8 cellular contexts compared by ENCODE assay signal in the genomic region with DNA sequence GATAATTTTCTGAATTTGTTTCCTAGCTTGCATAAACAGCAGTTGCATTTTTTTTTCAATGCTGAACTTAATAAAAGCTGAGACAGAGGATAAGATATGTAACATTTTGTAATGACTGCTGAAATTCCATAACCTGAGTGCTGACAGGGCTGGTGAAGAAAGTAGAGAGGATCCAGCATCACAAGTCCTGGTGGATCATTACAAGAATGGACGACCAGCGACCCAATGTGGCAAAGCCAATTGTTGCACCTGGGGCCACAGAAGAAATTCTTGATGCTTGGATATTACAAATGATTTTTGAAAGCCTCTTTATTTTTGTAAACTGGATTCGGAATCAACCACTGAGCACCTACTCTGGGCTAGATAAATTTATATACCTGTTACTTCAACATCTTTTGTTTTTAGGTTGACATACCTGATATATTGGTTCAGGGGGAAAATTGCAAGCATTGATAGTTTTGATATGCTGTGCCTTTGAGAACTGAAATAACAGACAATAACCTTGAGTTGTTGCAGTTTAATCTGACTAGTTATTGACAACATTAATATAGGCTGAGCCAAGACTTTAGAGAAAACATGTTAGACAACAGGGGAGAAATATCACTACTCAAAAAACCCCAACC. TPM values are rescaled to one million over a fixed set of nuclear protein-coding genes. Genes with fewer than 3 reads are reported as not detected.
DNase-seq lines count a peak whose midpoint lies in the region; ATAC-seq, FAIRE-seq and TF ChIP-seq lines count a peak whose summit lies in the region.

No MANE protein-coding gene starts in this region.

- 1% methylated on average over 3 of the region's 3 CpGs for WGBS in smooth muscle cell (ENCODE audit: low lambda C conversion rate)

- no peaks in the 10 kb centered on the region for H3K9me3 ChIP-seq in astrocyte (ENCODE audit: insufficient read depth, low read depth, low read length)
- H3K9me3 ChIP-seq in smooth muscle cell (replicated peaks; ENCODE audit: low read depth), result no peaks in the 10 kb centered on the region

- H3K27me3 Mint-ChIP-seq in astrocyte (ENCODE audit: low read depth, unreplicated experiment), result no peaks in the 10 kb centered on the region

- H3K4me2 ChIP-seq in astrocyte (ENCODE audit: low read length), result no peak overlapping the region
- H3K4me2 ChIP-seq in smooth muscle cell, result no peak overlapping the region

- no peaks in the 10 kb centered on the region for H3K9me3 Mint-ChIP-seq in astrocyte (ENCODE audit: unreplicated experiment)

- H3K27ac ChIP-seq in astrocyte (ENCODE audit: low read depth, low read length) (no peak overlapping the region), smooth muscle cell (ENCODE audit: low read depth) (no peak overlapping the region)

- H3K36me3 ChIP-seq in astrocyte (ENCODE audit: insufficient read depth, low read length), result no peaks in the 10 kb centered on the region
- H3K36me3 ChIP-seq in smooth muscle cell (ENCODE audit: low read depth), result no peaks in the 10 kb centered on the region

- no peak overlapping the region for H3K4me3 Mint-ChIP-seq in astrocyte (ENCODE audit: unreplicated experiment)

- H2AFZ ChIP-seq in astrocyte (ENCODE audit: low read depth, low read length) (no peak overlapping the region), smooth muscle cell (ENCODE audit: low read depth) (peak overlapping the region; percentile 8)

- H3K79me2 ChIP-seq in astrocyte (ENCODE audit: insufficient read depth, low read length) (peaks cover 6% of the 10 kb centered on the region), smooth muscle cell (ENCODE audit: low read depth) (peaks cover 1% of the 10 kb centered on the region)

- H3K36me3 Mint-ChIP-seq in astrocyte (ENCODE audit: low read depth, unreplicated experiment), result no peaks in the 10 kb centered on the region

- TF ChIP-seq CTCF in astrocyte (IDR thresholded peaks at IDR 0.05; ENCODE audit: insufficient read depth, low read depth, low read length), result peak; percentile 99
- peak; percentile 85 for TF ChIP-seq CTCF in smooth muscle cell (IDR thresholded peaks at IDR 0.05; ENCODE audit: borderline replicate concordance, insufficient read depth, poor library complexity, severe bottlenecking)

- in situ Hi-C loops in G401 (cut with HindIII; ENCODE audit: low sequenced_read_pairs), result no loop called here

- H3K27me3 ChIP-seq in astrocyte (ENCODE audit: insufficient read depth, low read length), result no peaks in the 10 kb centered on the region
- no peaks in the 10 kb centered on the region for H3K27me3 ChIP-seq in smooth muscle cell (ENCODE audit: low read depth)

- H3K4me1 Mint-ChIP-seq in astrocyte (ENCODE audit: low read depth, unreplicated experiment), result peaks cover 4% of the 10 kb centered on the region

- H3F3A ChIP-seq in smooth muscle cell (ENCODE audit: low read depth), result no peaks in the 10 kb centered on the region

- H3K9ac ChIP-seq in astrocyte (ENCODE audit: low read length) (no peak overlapping the region), smooth muscle cell (ENCODE audit: low read depth) (no peak overlapping the region)

- DNase-seq in G401 (ENCODE audit: low spot score) (peak; percentile 60), LoVo (ENCODE audit: low spot score) (peak; percentile 57), SHP77 (lab: John Stamatoyannopoulos, UW) (peak; percentile 12 to 65), astrocyte (ENCODE audit: low read depth) (peak; percentile 46), hippocampal formation (lab: John Stamatoyannopoulos, UW) (peak; percentile 38 to 73), smooth muscle cell (lab: John Stamatoyannopoulos, UW; ENCODE audit: unreplicated experiment) (no peak)

- H3K4me1 ChIP-seq in astrocyte (ENCODE audit: insufficient read depth, low read length) (peaks cover 3% of the 10 kb centered on the region), smooth muscle cell (ENCODE audit: low read depth) (peaks cover under 1% of the 10 kb centered on the region)

- ATAC-seq in HG02840 (IDR thresholded peaks at IDR 0.05; ENCODE audit: low FRiP score, unreplicated experiment), result no peak
- ATAC-seq in HG02798 (IDR thresholded peaks at IDR 0.05; ENCODE audit: poor library complexity, unreplicated experiment), result no peak

- H4K20me1 ChIP-seq in astrocyte (ENCODE audit: insufficient read depth, low read length), result peaks cover 5% of the 10 kb centered on the region
- H4K20me1 ChIP-seq in smooth muscle cell (ENCODE audit: low read depth), result no peaks in the 10 kb centered on the region

- no peak overlapping the region for H3K27ac Mint-ChIP-seq in astrocyte (ENCODE audit: unreplicated experiment)

- H3K4me3 ChIP-seq in astrocyte (ENCODE audit: insufficient read depth, low read depth, low read length) (no peak overlapping the region), smooth muscle cell (no peak overlapping the region)

- FAIRE-seq in astrocyte (lab: Jason Lieb, UNC), result peak; percentile 37

RNA-seq across cellular contexts. Expression of a gene that starts 3.9 kb away (rescaled TPM):
- total RNA-seq in G401 (2014; rRNA removed; shearing (Covaris generic)), result 84.7 and 120 TPM in 2 replicates
- 43.2 and 47.0 TPM in 2 replicates for total RNA-seq in astrocyte
- 62.1 and 66.5 TPM in 2 replicates for total RNA-seq in smooth muscle cell
- polyA plus RNA-seq in smooth muscle cell, result 75.0 and 76.6 TPM in 2 replicates

RNA-seq across cellular contexts. Expression of a gene that starts 45.6 kb away (rescaled TPM):
- 70.3 and 115 TPM in 2 replicates for total RNA-seq in G401 (2014; rRNA removed; shearing (Covaris generic))
- 45.9 and 47.1 TPM in 2 replicates for total RNA-seq in astrocyte
- 66.2 and 79.7 TPM in 2 replicates for total RNA-seq in smooth muscle cell
- polyA plus RNA-seq in smooth muscle cell, result 85.8 and 98.9 TPM in 2 replicates

RNA-seq across cellular contexts. Expression of a gene that starts 45.7 kb away (rescaled TPM):
- 241 and 256 TPM in 2 replicates for total RNA-seq in G401 (2014; rRNA removed; shearing (Covaris generic))
- 73.7 and 86.4 TPM in 2 replicates for total RNA-seq in astrocyte
- 168 and 171 TPM in 2 replicates for total RNA-seq in smooth muscle cell
- 109 and 115 TPM in 2 replicates for polyA plus RNA-seq in smooth muscle cell
